Comparison of ENCODE assay signal across 1 cellular context in the genomic region with DNA sequence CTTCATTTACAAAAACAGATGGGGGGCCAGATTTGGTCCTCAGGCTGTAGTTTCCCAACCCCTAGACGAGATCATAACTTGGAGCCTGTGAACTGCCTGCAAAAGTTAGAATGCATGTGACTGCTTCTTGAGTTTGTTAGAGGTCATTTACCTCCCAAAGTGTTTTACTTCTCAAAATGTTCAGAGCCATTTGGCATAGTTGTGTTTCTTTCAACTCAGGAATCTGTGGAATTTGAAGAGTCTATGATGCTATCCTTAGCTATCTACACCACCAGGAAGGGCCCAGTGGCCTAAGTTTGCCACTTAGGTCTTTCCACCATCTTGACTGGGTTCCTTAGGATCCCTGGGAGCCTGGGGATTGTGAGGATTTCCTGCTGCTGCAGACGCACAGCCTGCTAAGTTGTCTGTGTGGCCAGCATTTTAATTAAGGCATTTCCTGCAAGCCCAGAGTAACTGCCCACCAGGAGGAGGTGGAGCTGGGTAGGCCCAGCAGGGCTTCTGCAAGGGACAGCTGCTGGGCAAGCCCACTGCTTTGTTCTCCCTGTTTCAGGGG.
TF ChIP-seq lines count a peak whose summit lies in the region.

No MANE protein-coding gene starts in this region.

TF ChIP-seq in GM23338, 12 proteins besides CTCF, POLR2A, EP300 and RAD21 (continued from another document):
- TF ChIP-seq, protein P1, sequence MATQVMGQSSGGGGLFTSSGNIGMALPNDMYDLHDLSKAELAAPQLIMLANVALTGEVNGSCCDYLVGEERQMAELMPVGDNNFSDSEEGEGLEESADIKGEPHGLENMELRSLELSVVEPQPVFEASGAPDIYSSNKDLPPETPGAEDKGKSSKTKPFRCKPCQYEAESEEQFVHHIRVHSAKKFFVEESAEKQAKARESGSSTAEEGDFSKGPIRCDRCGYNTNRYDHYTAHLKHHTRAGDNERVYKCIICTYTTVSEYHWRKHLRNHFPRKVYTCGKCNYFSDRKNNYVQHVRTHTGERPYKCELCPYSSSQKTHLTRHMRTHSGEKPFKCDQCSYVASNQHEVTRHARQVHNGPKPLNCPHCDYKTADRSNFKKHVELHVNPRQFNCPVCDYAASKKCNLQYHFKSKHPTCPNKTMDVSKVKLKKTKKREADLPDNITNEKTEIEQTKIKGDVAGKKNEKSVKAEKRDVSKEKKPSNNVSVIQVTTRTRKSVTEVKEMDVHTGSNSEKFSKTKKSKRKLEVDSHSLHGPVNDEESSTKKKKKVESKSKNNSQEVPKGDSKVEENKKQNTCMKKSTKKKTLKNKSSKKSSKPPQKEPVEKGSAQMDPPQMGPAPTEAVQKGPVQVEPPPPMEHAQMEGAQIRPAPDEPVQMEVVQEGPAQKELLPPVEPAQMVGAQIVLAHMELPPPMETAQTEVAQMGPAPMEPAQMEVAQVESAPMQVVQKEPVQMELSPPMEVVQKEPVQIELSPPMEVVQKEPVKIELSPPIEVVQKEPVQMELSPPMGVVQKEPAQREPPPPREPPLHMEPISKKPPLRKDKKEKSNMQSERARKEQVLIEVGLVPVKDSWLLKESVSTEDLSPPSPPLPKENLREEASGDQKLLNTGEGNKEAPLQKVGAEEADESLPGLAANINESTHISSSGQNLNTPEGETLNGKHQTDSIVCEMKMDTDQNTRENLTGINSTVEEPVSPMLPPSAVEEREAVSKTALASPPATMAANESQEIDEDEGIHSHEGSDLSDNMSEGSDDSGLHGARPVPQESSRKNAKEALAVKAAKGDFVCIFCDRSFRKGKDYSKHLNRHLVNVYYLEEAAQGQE (IDR thresholded peaks at IDR 0.05; ENCODE audit: unreplicated experiment) = no peak
